In the genomic region with DNA sequence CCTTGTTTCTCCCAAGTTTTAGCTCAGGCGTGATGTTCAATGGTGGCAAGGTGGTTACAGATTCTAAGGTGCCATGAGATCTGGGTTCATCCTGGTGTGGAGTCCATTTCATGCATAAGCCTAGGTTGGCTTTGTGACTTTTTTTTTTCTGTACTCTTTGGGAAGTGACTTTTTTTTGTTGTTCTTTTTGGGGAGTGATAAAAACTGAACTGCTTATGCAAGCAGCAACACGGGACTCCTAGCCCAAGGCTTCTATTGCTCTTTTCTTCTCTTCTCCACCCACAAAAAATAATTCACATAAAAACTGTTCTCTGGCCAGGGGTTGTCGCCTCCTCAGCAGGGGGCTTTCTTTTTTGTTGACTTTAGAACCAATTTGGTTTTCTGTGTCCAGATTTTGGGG, we compare ENCODE assay signal across 15 cellular contexts. TPM values are rescaled to one million over a fixed set of nuclear protein-coding genes. Genes with fewer than 3 reads are reported as not detected.
DNase-seq lines count a peak whose midpoint lies in the region; ATAC-seq and TF ChIP-seq lines count a peak whose summit lies in the region.
"Had no signal": no experiment of that assay in that cellular context is flagged by ENCODE, and none has a peak within 500 bp of the region (broad histone marks: within the 10 kb centered on the region; RNA-seq: fewer than 3 reads in every experiment).

No MANE protein-coding gene starts in this region.

- CTCF ChIA-PET in HEK293T (lab: Yijun Ruan, JAX), result interaction anchor here (0.6 kb wide), 2 partner anchors 674 to 845 kb away, joined by 3 to 7 read pairs; no protein-coding TSS in a partner anchor

- TF ChIP-seq CTCF in mesothelial cell of epicardium (IDR thresholded peaks at IDR 0.05; ENCODE audit: unreplicated experiment) (no peak), osteoblast (IDR thresholded peaks at IDR 0.05; ENCODE audit: extremely low read depth, low read depth, low read length) (no peak)

- H3K9me3 ChIP-seq in BLaER1 treated with 17β-estradiol and CSF1 and Interleukin-3, amounts not matched to agents 10 nM and 100 nM (replicated peaks in 1 of 11), result peaks cover 10 to 20% (median 10%) of the 10 kb centered on the region in 11 experiments
- H3K9me3 ChIP-seq in osteoblast (ENCODE audit: low read depth, low read length) (no peaks in the 10 kb centered on the region), T-helper 17 cell (ENCODE audit: control insufficient read depth, low read length, poor library complexity, severe bottlenecking) (no peaks in the 10 kb centered on the region)

- no peaks in the 10 kb centered on the region for H3K27me3 ChIP-seq in BLaER1 treated with 17β-estradiol and CSF1 and Interleukin-3, amounts not matched to agents 10 nM and 100 nM
- no peaks in the 10 kb centered on the region for H3K27me3 ChIP-seq in osteoblast (ENCODE audit: insufficient read depth, low read length)

- POLR2A ChIA-PET in HEK293T (lab: Yijun Ruan, JAX), result interaction anchor here (1.3 to 13.9 kb wide), 2 partner anchors 9 to 15 kb away, joined by 6 to 325 read pairs; a partner anchor contains a TSS

- H3K27me3 Mint-ChIP-seq in mesothelial cell of epicardium (ENCODE audit: low read depth) (no peaks in the 10 kb centered on the region), T-helper 17 cell (peaks cover 82% of the 10 kb centered on the region)

- peaks cover 2 to 14% (median 7%) of the 10 kb centered on the region in 11 experiments; a peak in 15 of 22 replicates for H3K36me3 ChIP-seq in BLaER1 treated with 17β-estradiol and CSF1 and Interleukin-3, amounts not matched to agents 10 nM and 100 nM
- peaks cover 18% of the 10 kb centered on the region for H3K36me3 ChIP-seq in osteoblast (ENCODE audit: insufficient read depth, low read length)

- ATAC-seq in GM21360 (IDR thresholded peaks at IDR 0.05; ENCODE audit: unreplicated experiment) (no peak), T-helper 17 cell (no peak), GM21381 (IDR thresholded peaks at IDR 0.05; ENCODE audit: unreplicated experiment) (no peak)

- no peaks in the 10 kb centered on the region for H3K79me2 ChIP-seq in osteoblast (ENCODE audit: insufficient read depth, low read length)

- no peak overlapping the region for H3K4me3 ChIP-seq in BLaER1 treated with 17β-estradiol and CSF1 and Interleukin-3, amounts not matched to agents 10 nM and 100 nM
- no peak overlapping the region for H3K4me3 ChIP-seq in osteoblast (ENCODE audit: insufficient read depth, low read length)

- peaks cover 0 to 22% (median 6%) of the 10 kb centered on the region in 11 experiments; a peak in 7 of 22 replicates for H4K20me1 ChIP-seq in BLaER1 treated with 17β-estradiol and CSF1 and Interleukin-3, amounts not matched to agents 10 nM and 100 nM
- H4K20me1 ChIP-seq in osteoblast (ENCODE audit: insufficient read depth, low read length), result no peaks in the 10 kb centered on the region

- H3K4me2 ChIP-seq in BLaER1 treated with 17β-estradiol and CSF1 and Interleukin-3, amounts not matched to agents 10 nM and 100 nM, result peak overlapping the region in 6 of 11 experiments; percentile 58 to 94 (median 76); a peak in 8 of 22 replicates
- no peak overlapping the region for H3K4me2 ChIP-seq in osteoblast (ENCODE audit: insufficient read depth, low read length)

- H3K36me3 Mint-ChIP-seq in mesothelial cell of epicardium (peaks cover 7% of the 10 kb centered on the region), T-helper 17 cell (ENCODE audit: low read depth) (no peaks in the 10 kb centered on the region)

- H3K27ac ChIP-seq in BLaER1 treated with 17β-estradiol and CSF1 and Interleukin-3, amounts not matched to agents 10 nM and 100 nM, result no peak overlapping the region
- H3K27ac ChIP-seq in osteoblast (ENCODE audit: low read depth, low read length), result peak overlapping the region; percentile 27

- peaks cover 8% of the 10 kb centered on the region for H3K9me3 Mint-ChIP-seq in mesothelial cell of epicardium

- no peak overlapping the region for H2AFZ ChIP-seq in osteoblast (ENCODE audit: low read length)

- DNase-seq in LHCN-M2 (ENCODE audit: low read depth), result peak; percentile 54
- DNase-seq in mesothelial cell of epicardium (ENCODE audit: low spot score in 2 of 2, unreplicated experiment in 2 of 2), result no peak
- DNase-seq in osteoblast (ENCODE audit: insufficient read length, low spot score, missing footprints), result peak; percentile 41
- DNase-seq in HEK293T (ENCODE audit: extremely low spot score), result no peak
- no peak for DNase-seq in T-helper 17 cell
- DNase-seq: 8988T; AML-193; C1 segment of cervical spinal cord; CD4-positive, alpha-beta T cell; DMS79 treated with DMSO at 0.1 percent for 48 hours; EL; HCEC 1CT had no signal

- H3K9ac ChIP-seq in BLaER1 treated with 17β-estradiol and CSF1 and Interleukin-3, amounts not matched to agents 10 nM and 100 nM, result no peak overlapping the region

- no peak overlapping the region for H3K4me3 Mint-ChIP-seq in mesothelial cell of epicardium
- H3K4me3 Mint-ChIP-seq in T-helper 17 cell, result no peak overlapping the region
- H3K4me3 Mint-ChIP-seq: CD4-positive, alpha-beta T cell had no signal

- peaks cover 52 to 77% (median 75%) of the 10 kb centered on the region in 10 experiments for H3K4me1 ChIP-seq in BLaER1 treated with 17β-estradiol and CSF1 and Interleukin-3, amounts not matched to agents 10 nM and 100 nM
- peaks cover 30% of the 10 kb centered on the region for H3K4me1 ChIP-seq in osteoblast (ENCODE audit: insufficient read depth, low read length)

- H3K4me1 Mint-ChIP-seq in mesothelial cell of epicardium, result peaks cover 73% of the 10 kb centered on the region
- H3K4me1 Mint-ChIP-seq in T-helper 17 cell, result no peaks in the 10 kb centered on the region

- H3K27ac Mint-ChIP-seq in mesothelial cell of epicardium (peak overlapping the region; percentile 79), T-helper 17 cell (no peak overlapping the region)
- H3K27ac Mint-ChIP-seq: CD4-positive, alpha-beta T cell had no signal

TF ChIP-seq in HEK293T, 16 proteins besides CTCF, POLR2A, EP300 and RAD21:
- TF ChIP-seq TARDBP (IDR thresholded peaks at IDR 0.05) (no peak), ELF4 (IDR thresholded peaks at IDR 0.05) (no peak), NFRKB (IDR thresholded peaks at IDR 0.05) (no peak), FOXK2 (IDR thresholded peaks at IDR 0.05) (no peak), ZNF384 (IDR thresholded peaks at IDR 0.05) (no peak), CTBP1 (IDR thresholded peaks at IDR 0.05; ENCODE audit: borderline replicate concordance) (no peak), HDGF (IDR thresholded peaks at IDR 0.05; ENCODE audit: borderline replicate concordance) (no peak), FOXA1 (IDR thresholded peaks at IDR 0.05) (no peak)

RNA-seq across cellular contexts. Expression of a gene that starts 15.4 kb away (rescaled TPM):
- total RNA-seq in LHCN-M2 (2014; rRNA removed) (1,426 and 2,025 TPM in 2 replicates), mesothelial cell of epicardium (24.8 to 26.9 TPM (median 26.0 TPM) in 3 replicates), osteoblast (431 and 558 TPM in 2 replicates), T-helper 17 cell (not detected)
- polyA plus RNA-seq in LHCN-M2 (2012), result 1,502 TPM
- total RNA-seq: CD4-positive, alpha-beta T cell had no signal

Comparison
In these comparisons a context has a peak if more than half of its experiments do, and no peak if none do; other contexts are left out.
1. DNase-seq: peak in LHCN-M2 (single experiment) and osteoblast (single experiment); none in mesothelial cell of epicardium (0 of 2), HEK293T (single experiment) and T-helper 17 cell (0 of 3).
2. RNA of a gene that starts 15.4 kb away (total RNA-seq): 1,426 to 2,025 TPM in LHCN-M2, 431 to 558 TPM in osteoblast and 24.8 to 26.9 TPM in mesothelial cell of epicardium; not detected in T-helper 17 cell; every median in the first group is over 10 times any median in the second.